Comparison of ENCODE assay signal across 33 cellular contexts in genomic region chr5:38210701-38211353, GRCh38. TPM values are rescaled to one million over a fixed set of nuclear protein-coding genes. Genes with fewer than 3 reads are reported as not detected.
"Had no signal": no experiment of that assay in that cellular context is flagged by ENCODE, and none has a peak within 500 bp of the region (broad histone marks: within the 10 kb centered on the region; RNA-seq: fewer than 3 reads in every experiment).

No MANE protein-coding gene starts in this region.

- H3K4me1 ChIP-seq: adrenal gland, body of pancreas, breast epithelium had no signal

- H3K27me3 ChIP-seq: adrenal gland, body of pancreas, breast epithelium had no signal

- H3K27ac ChIP-seq: adrenal gland, body of pancreas, breast epithelium, PC-9, SK-N-MC had no signal

- H3K36me3 ChIP-seq: adrenal gland, breast epithelium, WERI-Rb-1 had no signal

- H3K9me3 ChIP-seq: adrenal gland, body of pancreas, breast epithelium had no signal

- ATAC-seq: activated CD8-positive, alpha-beta T cell treated with anti-CD3 and anti-CD28 coated beads, Interleukin-2, amount 10 ng/mL, durations not matched to agents 7 days and 5 days; body of pancreas had no signal

- FAIRE-seq: astrocyte had no signal

- H2AFZ ChIP-seq: PC-9 had no signal

- H3K4me3 ChIP-seq: adrenal gland, body of pancreas, breast epithelium, PC-9, SK-N-MC had no signal

- H3K4me2 ChIP-seq: PC-9 had no signal

- DNase-seq: activated CD4-positive, alpha-beta T cell treated with anti-CD3 and anti-CD28 coated beads, Interleukin-2, amount 10 ng/mL, durations not matched to agents 7 days and 5 days; activated CD4-positive, alpha-beta T cell treated with anti-CD3 and anti-CD28 coated beads, Interleukin-2, amount 50 U/mL, for 48 hours; activated CD4-positive, CD25-positive, alpha-beta regulatory T cell; activated CD8-positive, alpha-beta T cell treated with anti-CD3 and anti-CD28 coated beads, Interleukin-2, amount 10 ng/mL, durations not matched to agents 7 days and 5 days; activated gamma-delta T cell; activated naive CD4-positive, alpha-beta T cell treated with Interleukin-2 at 50 U/mL for 16 hours; activated naive CD8-positive, alpha-beta T cell treated with anti-CD3 and anti-CD28 coated beads, Interleukin-2, amount 10 ng/mL, durations not matched to agents 7 days and 5 days; activated T-cell treated with anti-CD3 and anti-CD28 coated beads, Interleukin-2, amount 50 U/mL, for 24 hours; adrenal gland; body of pancreas; Kasumi-1; MM.1S; MV-4-11; NCI-H1092; NCI-H1436 treated with DMSO at 0.1 percent for 48 hours; NCI-H187; NCI-H2029 treated with DMSO at 0.1 percent for 48 hours; NCI-H2107; NCI-H2171; NCI-H510A; NCI-H526; NCI-H748 treated with DMSO at 0.1 percent for 48 hours; PC-9; Right ventricle myocardium superior; T-helper 1 cell; T-helper 2 cell; T-helper 9 cell had no signal

RNA-seq across cellular contexts. Expression of gene EGFLAM, which starts 47.5 kb away (rescaled TPM):
- total RNA-seq: activated CD4-positive, alpha-beta T cell treated with anti-CD3 and anti-CD28 coated beads, Interleukin-2, amount 10 ng/mL, durations not matched to agents 7 days and 5 days; activated CD8-positive, alpha-beta T cell treated with anti-CD3 and anti-CD28 coated beads, Interleukin-2, amount 10 ng/mL, durations not matched to agents 7 days and 5 days; activated naive CD8-positive, alpha-beta T cell treated with anti-CD3 and anti-CD28 coated beads, Interleukin-2, amount 10 ng/mL, durations not matched to agents 7 days and 5 days; activated T-helper 2 cell treated with anti-CD3 and anti-CD28 coated beads, Interferon-gamma antibody, Interleukin-2, Interleukin-4, amounts not matched to agents 10 μg/mL and 5 μg/mL and 100 μg/mL, durations not matched to agents 14 hours and 24 hours and 36 hours; OCI-LY7; PC-9 had no signal
